Comparison of ENCODE assay signal across 22 cellular contexts in genomic region chr10:101766306-101766705, GRCh38. TPM values are rescaled to one million over a fixed set of nuclear protein-coding genes. Genes with fewer than 3 reads are reported as not detected.
DNase-seq lines count a peak whose midpoint lies in the region; TF ChIP-seq lines count a peak whose summit lies in the region.
"Had no signal": no experiment of that assay in that cellular context is flagged by ENCODE, and none has a peak within 500 bp of the region (broad histone marks: within the 10 kb centered on the region; RNA-seq: fewer than 3 reads in every experiment).

No MANE protein-coding gene starts in this region.

- H3K36me3 ChIP-seq in neural progenitor cell (no peaks in the 10 kb centered on the region), sigmoid colon (no peaks in the 10 kb centered on the region)
- H3K36me3 ChIP-seq: BLaER1 had no signal

- H3K4me3 Mint-ChIP-seq in activated CD4-positive, alpha-beta T cell treated with anti-CD3 and anti-CD28 coated beads, Interleukin-2, amount 10 ng/mL, durations not matched to agents 7 days and 5 days: no peak overlapping the region
- no peak overlapping the region for H3K4me3 Mint-ChIP-seq in neural progenitor cell
- H3K4me3 Mint-ChIP-seq: CD4-positive, alpha-beta memory T cell had no signal

- H3K4me2 ChIP-seq in neural progenitor cell: no peak overlapping the region
- H3K4me2 ChIP-seq: BLaER1 had no signal

- no peaks in the 10 kb centered on the region for H3K4me1 Mint-ChIP-seq in activated CD4-positive, alpha-beta T cell treated with anti-CD3 and anti-CD28 coated beads, Interleukin-2, amount 10 ng/mL, durations not matched to agents 7 days and 5 days
- H3K4me1 Mint-ChIP-seq in neural progenitor cell: peaks cover 41% of the 10 kb centered on the region
- H3K4me1 Mint-ChIP-seq: CD14-positive monocyte; CD4-positive, alpha-beta memory T cell had no signal

- H3K4me1 ChIP-seq in neural progenitor cell (peaks cover 26% of the 10 kb centered on the region), sigmoid colon (no peaks in the 10 kb centered on the region)
- H3K4me1 ChIP-seq: BLaER1 had no signal

- H2AFZ ChIP-seq in neural progenitor cell (replicated peaks): no peak overlapping the region

- TF ChIP-seq POLR2A in sigmoid colon (IDR thresholded peaks at IDR 0.05): no peak

- CTCF ChIA-PET in activated CD4-positive, alpha-beta T cell treated with anti-CD3 and anti-CD28 coated beads, Interleukin-2, amount 10 ng/mL, durations not matched to agents 7 days and 5 days (lab: Charles Lee): interaction anchor here (0.6 kb wide), 1 partner anchor 339 kb away, joined by 4 read pairs; no protein-coding TSS in a partner anchor
- CTCF ChIA-PET in HEK293T (lab: Yijun Ruan, JAX): interaction anchor here (0.6 kb wide), 1 partner anchor 366 kb away, joined by 4 read pairs; no protein-coding TSS in a partner anchor

- H3K79me2 ChIP-seq in neural progenitor cell (ENCODE audit: low read depth): no peaks in the 10 kb centered on the region

- H3K4me3 ChIP-seq in neural progenitor cell (no peak overlapping the region), sigmoid colon (no peak overlapping the region)
- H3K4me3 ChIP-seq: BLaER1, GM12878 had no signal

- H3F3A ChIP-seq in neural progenitor cell (ENCODE audit: low read depth): peaks cover 10% of the 10 kb centered on the region

- no peak overlapping the region for H3K9ac ChIP-seq in neural progenitor cell
- H3K9ac ChIP-seq: BLaER1 had no signal

- H3K27ac Mint-ChIP-seq in activated CD4-positive, alpha-beta T cell treated with anti-CD3 and anti-CD28 coated beads, Interleukin-2, amount 10 ng/mL, durations not matched to agents 7 days and 5 days: peak overlapping the region; percentile 14
- H3K27ac Mint-ChIP-seq in neural progenitor cell: peak overlapping the region; percentile 81
- H3K27ac Mint-ChIP-seq: CD14-positive monocyte; CD4-positive, alpha-beta memory T cell had no signal

- H4K20me1 ChIP-seq in neural progenitor cell (ENCODE audit: low read depth): no peaks in the 10 kb centered on the region

- TF ChIP-seq CTCF in neural progenitor cell (IDR thresholded peaks at IDR 0.05) (no peak), sigmoid colon (IDR thresholded peaks at IDR 0.05) (no peak)

- TF ChIP-seq EP300 in sigmoid colon (IDR thresholded peaks at IDR 0.05): no peak

- H3K27ac ChIP-seq in neural progenitor cell (no peak overlapping the region), sigmoid colon (no peak overlapping the region)
- H3K27ac ChIP-seq: BLaER1 had no signal

- H3K9me3 Mint-ChIP-seq in activated CD4-positive, alpha-beta T cell treated with anti-CD3 and anti-CD28 coated beads, Interleukin-2, amount 10 ng/mL, durations not matched to agents 7 days and 5 days: no peaks in the 10 kb centered on the region
- H3K9me3 Mint-ChIP-seq in neural progenitor cell: no peaks in the 10 kb centered on the region
- H3K9me3 Mint-ChIP-seq: CD4-positive, alpha-beta memory T cell had no signal

- intact Hi-C loops in sigmoid colon (cut with DNase I): no loop called here

- H3K27me3 Mint-ChIP-seq in activated CD4-positive, alpha-beta T cell treated with anti-CD3 and anti-CD28 coated beads, Interleukin-2, amount 10 ng/mL, durations not matched to agents 7 days and 5 days: peaks cover 31% of the 10 kb centered on the region
- peaks cover 22% of the 10 kb centered on the region for H3K27me3 Mint-ChIP-seq in neural progenitor cell (ENCODE audit: insufficient read depth, low read depth)

- 82 to 86% methylated on average over 6 of the region's 6 CpGs for WGBS in sigmoid colon, 2 donors

- H3K9me3 ChIP-seq in neural progenitor cell (ENCODE audit: low read depth) (no peaks in the 10 kb centered on the region), sigmoid colon (no peaks in the 10 kb centered on the region)
- H3K9me3 ChIP-seq: BLaER1 had no signal

- no peak for DNase-seq in activated CD4-positive, alpha-beta T cell treated with anti-CD3 and anti-CD28 coated beads, Interleukin-2, amount 10 ng/mL, durations not matched to agents 7 days and 5 days
- DNase-seq in activated CD4-positive, alpha-beta T cell treated with anti-CD3 and anti-CD28 coated beads for 1 hour: no peak
- DNase-seq in neural progenitor cell (ENCODE audit: low spot score): no peak
- peak; percentile 50 for DNase-seq in sigmoid colon
- no peak for DNase-seq in HEK293T (ENCODE audit: extremely low spot score)
- DNase-seq in COLO668 (lab: John Stamatoyannopoulos, UW; ENCODE audit: unreplicated experiment): no peak
- DNase-seq in SIG-M5 (lab: John Stamatoyannopoulos, UW): no peak
- DNase-seq: 8988T; Calu3; CD4-positive, alpha-beta memory T cell; DMS 273 treated with DMSO at 0.1 percent for 48 hours; DMS53; DND-41; EL; HCEC 1CT had no signal

- POLR2A ChIA-PET in activated CD4-positive, alpha-beta T cell treated with anti-CD3 and anti-CD28 coated beads, Interleukin-2, amount 10 ng/mL, durations not matched to agents 7 days and 5 days (lab: Charles Lee): no interaction called here
- POLR2A ChIA-PET in HEK293T (lab: Yijun Ruan, JAX): no interaction called here

- H3K36me3 Mint-ChIP-seq in activated CD4-positive, alpha-beta T cell treated with anti-CD3 and anti-CD28 coated beads, Interleukin-2, amount 10 ng/mL, durations not matched to agents 7 days and 5 days (ENCODE audit: low read depth): no peaks in the 10 kb centered on the region
- no peaks in the 10 kb centered on the region for H3K36me3 Mint-ChIP-seq in neural progenitor cell
- H3K36me3 Mint-ChIP-seq: CD14-positive monocyte; CD4-positive, alpha-beta memory T cell had no signal

- no peaks in the 10 kb centered on the region for H3K27me3 ChIP-seq in neural progenitor cell
- H3K27me3 ChIP-seq in sigmoid colon: peaks cover 4 to 47% (median 23%) of the 10 kb centered on the region in 3 donors

TF ChIP-seq in HEK293T, 16 proteins besides CTCF, POLR2A, EP300 and RAD21:
- no peak for TF ChIP-seq SUZ12 (IDR thresholded peaks at IDR 0.05)
- TF ChIP-seq FOXA1 (IDR thresholded peaks at IDR 0.05): no peak
- no peak for TF ChIP-seq L3MBTL2 (conservative IDR thresholded peaks at IDR 0.05)
- no peak for TF ChIP-seq FOXM1 (IDR thresholded peaks at IDR 0.05; ENCODE audit: borderline replicate concordance)
- TF ChIP-seq BHLHE40 (IDR thresholded peaks at IDR 0.05; ENCODE audit: borderline replicate concordance): no peak
- TF ChIP-seq, protein P1, sequence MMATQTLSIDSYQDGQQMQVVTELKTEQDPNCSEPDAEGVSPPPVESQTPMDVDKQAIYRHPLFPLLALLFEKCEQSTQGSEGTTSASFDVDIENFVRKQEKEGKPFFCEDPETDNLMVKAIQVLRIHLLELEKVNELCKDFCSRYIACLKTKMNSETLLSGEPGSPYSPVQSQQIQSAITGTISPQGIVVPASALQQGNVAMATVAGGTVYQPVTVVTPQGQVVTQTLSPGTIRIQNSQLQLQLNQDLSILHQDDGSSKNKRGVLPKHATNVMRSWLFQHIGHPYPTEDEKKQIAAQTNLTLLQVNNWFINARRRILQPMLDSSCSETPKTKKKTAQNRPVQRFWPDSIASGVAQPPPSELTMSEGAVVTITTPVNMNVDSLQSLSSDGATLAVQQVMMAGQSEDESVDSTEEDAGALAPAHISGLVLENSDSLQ (IDR thresholded peaks at IDR 0.05): no peak
- no peak for TF ChIP-seq CTBP1 (IDR thresholded peaks at IDR 0.05; ENCODE audit: borderline replicate concordance)

RNA-seq across cellular contexts. Expression of gene FGF8, which starts 9.6 kb away (rescaled TPM):
- not detected for total RNA-seq in activated CD4-positive, alpha-beta T cell treated with anti-CD3 and anti-CD28 coated beads, Interleukin-2, amount 10 ng/mL, durations not matched to agents 7 days and 5 days
- total RNA-seq in neural progenitor cell (ENCODE audit: low replicate concordance) (17.6 and 32.2 TPM in 2 replicates), sigmoid colon (not detected)
- under 1 TPM in 1 of 3 donors, not detected in 2; 0.10 TPM for polyA plus RNA-seq in sigmoid colon
- total RNA-seq: A673; Calu3; CD4-positive, alpha-beta memory T cell; GM12878; H4; HT-29 had no signal
- polyA plus RNA-seq: AG04450; CD14-positive monocyte; CD4-positive, alpha-beta memory T cell had no signal

RNA-seq across cellular contexts. Expression of gene NPM3, which starts 16.9 kb away (rescaled TPM):
- total RNA-seq in activated CD4-positive, alpha-beta T cell treated with anti-CD3 and anti-CD28 coated beads, Interleukin-2, amount 10 ng/mL, durations not matched to agents 7 days and 5 days: 10 to 100 TPM; 25.9 to 30.3 TPM
- total RNA-seq in neural progenitor cell (ENCODE audit: low replicate concordance): 93.1 and 149 TPM in 2 replicates
- total RNA-seq in sigmoid colon: 10 to 100 TPM; 23.0 to 45.7 (median 29.8) TPM
- 10 to 100 TPM; 17.8 to 64.9 (median 26.4) TPM for polyA plus RNA-seq in sigmoid colon

RNA-seq across cellular contexts. Expression of gene OGA, which starts 51.9 kb away (rescaled TPM):
- total RNA-seq in activated CD4-positive, alpha-beta T cell treated with anti-CD3 and anti-CD28 coated beads, Interleukin-2, amount 10 ng/mL, durations not matched to agents 7 days and 5 days: 100 to 1,000 TPM; 135 to 145 TPM
- total RNA-seq in neural progenitor cell (ENCODE audit: low replicate concordance) (197 and 275 TPM in 2 replicates), sigmoid colon (100 to 1,000 TPM; 124 to 143 (median 140) TPM)
- 10 to 100 TPM; 15.7 to 60.5 (median 23.4) TPM for polyA plus RNA-seq in sigmoid colon

Comparison
In these comparisons a context has a peak if more than half of its experiments do, and no peak if none do; other contexts are left out.
1. RNA of gene FGF8, which starts 9.6 kb away (total RNA-seq): 17.6 to 32.2 TPM in neural progenitor cell; not detected in activated CD4-positive, alpha-beta T cell treated with anti-CD3 and anti-CD28 coated beads, Interleukin-2, amount 10 ng/mL, durations not matched to agents 7 days and 5 days and not detected in sigmoid colon; every median in the first group is over 10 times any median in the second.